ENCODE assay signal across 10 cellular contexts in the genomic region with DNA sequence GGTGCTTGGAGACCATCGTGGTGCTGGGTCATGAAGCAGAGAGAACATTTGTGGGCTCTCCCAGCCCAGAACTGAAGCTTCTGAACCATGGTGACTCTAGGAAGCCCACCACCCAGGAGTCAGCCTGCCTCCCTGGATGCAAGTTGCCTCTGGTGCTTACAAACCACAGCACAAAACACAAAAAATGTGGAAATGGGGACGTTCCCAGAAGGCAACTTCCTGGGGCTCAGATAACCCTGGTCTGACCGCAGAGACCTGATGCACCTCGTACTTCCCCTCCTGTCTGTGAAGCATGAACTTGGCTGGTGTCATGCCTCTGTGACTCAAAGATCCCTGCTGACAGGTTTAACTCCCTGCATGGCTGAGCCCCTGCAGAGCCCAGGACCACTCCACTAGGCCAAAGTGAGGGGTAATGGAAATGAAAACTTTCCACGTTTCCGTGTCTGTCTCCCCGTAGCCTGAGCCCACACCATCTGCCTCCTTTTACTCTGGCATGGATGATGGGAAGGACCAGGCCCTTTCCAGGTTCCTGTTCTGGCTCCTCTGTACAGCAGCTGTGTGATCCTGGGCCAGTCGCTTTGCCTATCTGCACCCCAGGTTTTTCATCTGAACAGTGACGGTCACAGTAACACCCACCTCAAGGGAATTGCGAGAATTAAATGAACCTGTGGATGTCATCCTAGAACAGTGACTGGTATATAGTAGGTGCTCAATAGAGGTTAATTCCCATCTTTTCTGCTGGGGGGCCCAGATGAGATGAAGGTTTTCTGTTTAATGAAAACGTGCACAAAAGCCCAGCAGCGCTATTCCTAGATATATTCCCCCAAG. TPM values are rescaled to one million over a fixed set of nuclear protein-coding genes. Genes with fewer than 3 reads are reported as not detected.
DNase-seq lines count a peak whose midpoint lies in the region; ATAC-seq and TF ChIP-seq lines count a peak whose summit lies in the region.
"Had no signal": no experiment of that assay in that cellular context is flagged by ENCODE, and none has a peak within 500 bp of the region (broad histone marks: within the 10 kb centered on the region; RNA-seq: fewer than 3 reads in every experiment).

No MANE protein-coding gene starts in this region.

- no peak overlapping the region for H2AK5ac ChIP-seq in mesenchymal stem cell (ENCODE audit: low read length, severe bottlenecking)

- peak overlapping the region; percentile 52 to 83 (median 69) for H3K27ac ChIP-seq in Peyer's patch
- H3K27ac ChIP-seq in prostate gland = no peak overlapping the region
- no peak overlapping the region for H3K27ac ChIP-seq in mesenchymal stem cell (ENCODE audit: low read length, poor library complexity, severe bottlenecking)

- H2BK15ac ChIP-seq in mesenchymal stem cell (ENCODE audit: low read depth, poor library complexity, severe bottlenecking) = no peak overlapping the region

- peak overlapping the region; percentile 92 for H3K27ac Mint-ChIP-seq in central memory CD8-positive, alpha-beta T cell (ENCODE audit: low read depth)

- H4K8ac ChIP-seq in mesenchymal stem cell (ENCODE audit: low read length) = no peak overlapping the region

- H3K79me1 ChIP-seq in mesenchymal stem cell (replicated peaks; ENCODE audit: low read length, poor library complexity, severe bottlenecking) = no peaks in the 10 kb centered on the region

- H2BK5ac ChIP-seq in mesenchymal stem cell (ENCODE audit: low read depth, low read length, poor library complexity, severe bottlenecking) = no peak overlapping the region

- H2AFZ ChIP-seq in mesenchymal stem cell (ENCODE audit: low read depth, low read length) = no peak overlapping the region

- TF ChIP-seq POLR2A in Peyer's patch (IDR thresholded peaks at IDR 0.05) = no peak
- TF ChIP-seq POLR2A in prostate gland (IDR thresholded peaks at IDR 0.05) = no peak

- DNase-seq in Peyer's patch (peak in 2 of 3 donors; percentile 81 to 85), prostate gland (ENCODE audit: low spot score) (no peak), hypothalamus (lab: John Stamatoyannopoulos, UW) (no peak), dermis blood vessel endothelial cell (no peak), mesenchymal stem cell (no peak)
- peak in 1 of 2 donors; percentile 64 for DNase-seq in central memory CD8-positive, alpha-beta T cell (ENCODE audit: low spot score in 2 of 2)

- H3K4me2 ChIP-seq in mesenchymal stem cell (ENCODE audit: low read length, poor library complexity, severe bottlenecking) = no peak overlapping the region

- no peak overlapping the region for H2BK12ac ChIP-seq in mesenchymal stem cell (ENCODE audit: low read length in 2 of 2)

- no peak overlapping the region for H3K4ac ChIP-seq in mesenchymal stem cell (ENCODE audit: low read depth in 1 of 2, low read length in 2 of 2)

- H3K9me3 Mint-ChIP-seq in central memory CD8-positive, alpha-beta T cell = no peaks in the 10 kb centered on the region

- no peaks in the 10 kb centered on the region for H3K27me3 ChIP-seq in Peyer's patch
- no peaks in the 10 kb centered on the region for H3K27me3 ChIP-seq in prostate gland (replicated peaks; ENCODE audit: insufficient read depth)
- H3K27me3 ChIP-seq in mesenchymal stem cell (ENCODE audit: control insufficient read depth in 1 of 2, insufficient read depth in 1 of 2, low read length in 2 of 2) = peaks cover 14 to 50% of the 10 kb centered on the region in 2 experiments

- no peak overlapping the region for H4K91ac ChIP-seq in mesenchymal stem cell (ENCODE audit: low read length)

- H3K18ac ChIP-seq in mesenchymal stem cell (ENCODE audit: low read depth in 1 of 2, low read length in 2 of 2) = no peak overlapping the region

- ATAC-seq in GM18519 (IDR thresholded peaks at IDR 0.05; ENCODE audit: low FRiP score, unreplicated experiment) (peak; percentile 44), HG02759 (IDR thresholded peaks at IDR 0.05; ENCODE audit: unreplicated experiment) (peak; percentile 72)
- ATAC-seq in central memory CD8-positive, alpha-beta T cell (replicated peaks; ENCODE audit: extremely low read depth, poor library complexity, severe bottlenecking) = peak; percentile 85
- ATAC-seq: HCT116 had no signal

- no peak overlapping the region for H3K9ac ChIP-seq in mesenchymal stem cell (ENCODE audit: low read length)

- H3K4me3 Mint-ChIP-seq in central memory CD8-positive, alpha-beta T cell = peak overlapping the region; percentile 59

- H3K4me1 Mint-ChIP-seq in central memory CD8-positive, alpha-beta T cell = peaks cover 70% of the 10 kb centered on the region

- no peak overlapping the region for H3K14ac ChIP-seq in mesenchymal stem cell (ENCODE audit: low read length in 2 of 2)

- TF ChIP-seq CTCF in Peyer's patch (IDR thresholded peaks at IDR 0.05) (peak in 1 of 6 experiments; percentile 3), prostate gland (IDR thresholded peaks at IDR 0.05) (no peak)

- H2BK120ac ChIP-seq in mesenchymal stem cell (ENCODE audit: low read depth, low read length) = no peak overlapping the region

- H3K4me1 ChIP-seq in Peyer's patch = peaks cover 0 to 53% (median 18%) of the 10 kb centered on the region in 4 donors
- H3K4me1 ChIP-seq in prostate gland (replicated peaks) = no peaks in the 10 kb centered on the region
- H3K4me1 ChIP-seq in mesenchymal stem cell (ENCODE audit: control insufficient read depth, insufficient read depth, low read depth, low read length) = no peaks in the 10 kb centered on the region

- intact Hi-C loops in prostate gland (cut with DNase I) = no loop called here

- H3K9me3 ChIP-seq in Peyer's patch (no peaks in the 10 kb centered on the region), prostate gland (no peaks in the 10 kb centered on the region), mesenchymal stem cell (ENCODE audit: control insufficient read depth, low read length) (peaks cover 3% of the 10 kb centered on the region)

- H3K4me3 ChIP-seq in Peyer's patch (no peak overlapping the region), prostate gland (no peak overlapping the region), mesenchymal stem cell (ENCODE audit: insufficient read depth in 1 of 2, low read depth in 1 of 2, low read length in 2 of 2) (no peak overlapping the region)
- H3K4me3 ChIP-seq: skin epidermis had no signal

- WGBS in prostate gland = 80% methylated on average over 12 of the region's 12 CpGs
- 73% methylated on average over 12 of the region's 12 CpGs for WGBS in mesenchymal stem cell

- no peaks in the 10 kb centered on the region for H3K27me3 Mint-ChIP-seq in central memory CD8-positive, alpha-beta T cell

- no peaks in the 10 kb centered on the region for H3K36me3 ChIP-seq in Peyer's patch
- H3K36me3 ChIP-seq in prostate gland = no peaks in the 10 kb centered on the region
- H3K36me3 ChIP-seq in mesenchymal stem cell (ENCODE audit: control insufficient read depth in 1 of 2, insufficient read depth in 2 of 2, low read depth in 1 of 2, low read length in 2 of 2) = no peaks in the 10 kb centered on the region

- peaks cover 35% of the 10 kb centered on the region for H3K36me3 Mint-ChIP-seq in central memory CD8-positive, alpha-beta T cell (ENCODE audit: insufficient read depth)

- H3K23ac ChIP-seq in mesenchymal stem cell (ENCODE audit: low read length in 2 of 2) = no peak overlapping the region

RNA-seq across cellular contexts. Expression of a gene that starts 57.7 kb away (rescaled TPM):
- total RNA-seq in Peyer's patch = 10 to 100 TPM in 1 of 4 donors, 1 to 10 TPM in 3; 3.2 to 41.3 (median 7.2) TPM
- 1 to 10 TPM; 1.3 to 1.9 TPM for total RNA-seq in prostate gland
- total RNA-seq in dermis blood vessel endothelial cell = 247 and 304 TPM in 2 replicates
- not detected for polyA plus RNA-seq in mesenchymal stem cell (2013, experiment 1 of 2)
- polyA plus RNA-seq in mesenchymal stem cell (2013, experiment 2 of 2) = not detected

Comparison
In these comparisons a context has a peak if more than half of its experiments do, and no peak if none do; other contexts are left out.
1. DNase-seq: peak in Peyer's patch (2 of 3); none in prostate gland (single experiment), hypothalamus (0 of 51), dermis blood vessel endothelial cell (single experiment) and mesenchymal stem cell (single experiment).
2. H3K27ac ChIP-seq: peak in Peyer's patch (4 of 4); none in prostate gland (0 of 2) and mesenchymal stem cell (single experiment).
3. Peak in every context shown above with its lines, with median percentiles within 50 percentile points of each other: ATAC-seq.